In the genomic region with DNA sequence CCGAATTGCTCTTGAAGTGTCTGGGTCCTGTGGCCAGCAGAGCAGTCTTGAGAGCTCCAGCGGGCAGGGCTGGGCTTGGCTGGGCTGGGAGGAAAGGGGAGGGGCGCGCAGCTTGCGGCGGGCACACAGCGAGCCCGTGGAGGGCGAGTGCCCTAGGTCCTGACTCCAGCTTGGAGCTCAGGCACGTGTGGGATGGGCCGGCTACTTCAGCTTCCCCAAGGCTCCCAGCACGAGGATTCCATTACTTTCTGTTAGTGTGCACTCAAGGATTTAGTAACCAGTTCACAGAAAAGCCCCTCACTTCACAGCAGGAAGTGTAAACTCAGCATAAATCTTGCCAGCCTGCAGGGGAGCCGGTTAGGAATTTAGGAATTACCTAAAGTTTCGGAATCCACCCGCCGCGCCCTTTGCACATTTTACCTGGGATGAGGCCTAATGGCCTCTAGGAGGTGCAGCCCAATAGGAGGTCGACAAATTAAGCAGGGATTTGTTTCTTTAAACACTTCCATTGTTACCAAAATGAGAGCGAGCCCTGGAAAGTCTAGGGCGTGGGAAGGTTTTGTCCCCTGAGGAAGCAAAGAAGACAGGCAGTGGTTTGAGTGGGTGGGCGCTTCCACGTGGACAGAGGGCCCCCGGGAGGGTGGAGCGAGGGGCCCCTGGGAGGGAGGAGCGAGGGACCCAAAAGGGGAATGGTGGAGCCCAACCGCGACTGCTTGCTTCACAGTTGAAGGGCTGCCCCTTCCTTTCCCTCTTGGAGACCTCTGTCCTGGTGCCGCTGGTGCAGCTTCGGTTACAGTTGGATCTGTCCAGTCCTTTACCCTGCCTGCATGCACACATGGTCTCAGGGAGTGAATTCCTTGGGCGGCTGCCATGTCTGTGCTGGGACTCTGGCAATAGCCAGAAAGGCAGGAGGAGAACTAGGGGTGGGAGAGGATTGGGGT, we compare ENCODE assay signal across 8 cellular contexts.
DNase-seq lines count a peak whose midpoint lies in the region; ATAC-seq, FAIRE-seq and TF ChIP-seq lines count a peak whose summit lies in the region.

No MANE protein-coding gene starts in this region.

- H3K4me3 ChIP-seq in HUES48 (ENCODE audit: low read depth, low read length) (peak overlapping the region; percentile 56), mammary epithelial cell (replicated peaks in 1 of 3; ENCODE audit: insufficient read depth in 1 of 3, low read depth in 2 of 3, low read length in 3 of 3) (peak overlapping the region in 2 of 3 experiments; percentile 15 to 32), kidney (ENCODE audit: low read length in 2 of 2) (peak overlapping the region; percentile 12 to 51), smooth muscle cell (peak overlapping the region; percentile 37)

- H2AFZ ChIP-seq in mammary epithelial cell (ENCODE audit: low read depth, low read length) (peak overlapping the region; percentile 89), smooth muscle cell (ENCODE audit: low read depth) (peak overlapping the region; percentile 79)

- H3K27me3 ChIP-seq in HUES48 (ENCODE audit: control insufficient read depth, insufficient read depth, low read length): peaks cover 43% of the 10 kb centered on the region
- no peaks in the 10 kb centered on the region for H3K27me3 ChIP-seq in mammary epithelial cell (ENCODE audit: insufficient read depth, low read length)
- H3K27me3 ChIP-seq in smooth muscle cell (ENCODE audit: low read depth): no peaks in the 10 kb centered on the region

- dilution Hi-C loops in mammary epithelial cell (cut with HindIII; ENCODE audit: low sequenced_read_pairs): no loop called here

- no peaks in the 10 kb centered on the region for H3K9me3 ChIP-seq in HUES48 (ENCODE audit: control insufficient read depth, insufficient read depth, low read length)
- H3K9me3 ChIP-seq in mammary epithelial cell (replicated peaks; ENCODE audit: insufficient read depth, low read length): no peaks in the 10 kb centered on the region
- H3K9me3 ChIP-seq in kidney (ENCODE audit: control insufficient read depth in 1 of 2, low read length in 2 of 2): no peaks in the 10 kb centered on the region
- no peaks in the 10 kb centered on the region for H3K9me3 ChIP-seq in smooth muscle cell (replicated peaks; ENCODE audit: low read depth)

- H3F3A ChIP-seq in smooth muscle cell (ENCODE audit: low read depth): no peaks in the 10 kb centered on the region

- no peak for FAIRE-seq in kidney (lab: Jason Lieb, UNC)

- H3K9ac ChIP-seq in HUES48 (ENCODE audit: low read depth, low read length): peak overlapping the region; percentile 25; the same call in 1 of the 2 replicates
- H3K9ac ChIP-seq in mammary epithelial cell (ENCODE audit: insufficient read depth, low read length): no peak overlapping the region
- H3K9ac ChIP-seq in kidney (ENCODE audit: low read length in 2 of 2): no peak overlapping the region
- H3K9ac ChIP-seq in smooth muscle cell (ENCODE audit: low read depth): no peak overlapping the region

- no peak for ATAC-seq in HG02798 (IDR thresholded peaks at IDR 0.05; ENCODE audit: poor library complexity, unreplicated experiment)

- intact Hi-C loops in mammary epithelial cell (cut with micrococcal nuclease): loop anchor here (2.0 to 5.0 kb wide), 2 partner anchors 152 to 238 kb away; no protein-coding TSS in a partner anchor
- intact Hi-C loops in kidney (cut with DNase I): no loop called here

- 35% methylated on average over 20 of the region's 30 CpGs for WGBS in mammary epithelial cell (ENCODE audit: low coverage, missing lambda C conversion rate)
- WGBS in smooth muscle cell (ENCODE audit: low lambda C conversion rate): 12% methylated on average over 25 of the region's 30 CpGs

- H3K4me1 ChIP-seq in HUES48 (ENCODE audit: control insufficient read depth, insufficient read depth, low read length) (peaks cover 14% of the 10 kb centered on the region), mammary epithelial cell (ENCODE audit: insufficient read depth, low read length) (peaks cover 5% of the 10 kb centered on the region), kidney (ENCODE audit: control insufficient read depth in 1 of 2, insufficient read depth in 1 of 2, low read depth in 1 of 2, low read length in 2 of 2) (peaks cover 0 to 5% of the 10 kb centered on the region in 2 donors), smooth muscle cell (ENCODE audit: low read depth) (peaks cover 21% of the 10 kb centered on the region)

- in situ Hi-C loops in mammary epithelial cell (cut with MboI; ENCODE audit: low sequenced_read_pairs in 2 of 2): no loop called here

- H3K36me3 ChIP-seq in HUES48 (ENCODE audit: control insufficient read depth, insufficient read depth, low read length) (no peaks in the 10 kb centered on the region), mammary epithelial cell (ENCODE audit: insufficient read depth, low read length) (no peaks in the 10 kb centered on the region), kidney (ENCODE audit: control insufficient read depth in 1 of 2, insufficient read depth in 2 of 2, low read length in 2 of 2) (no peaks in the 10 kb centered on the region), smooth muscle cell (ENCODE audit: low read depth) (no peaks in the 10 kb centered on the region)

- BruUV-seq in mammary epithelial cell (replicated peaks; lab: Mats Ljungman, UMichigan): no TSS peak

- no peaks in the 10 kb centered on the region for H3K79me2 ChIP-seq in mammary epithelial cell (ENCODE audit: insufficient read depth, low read length)
- no peaks in the 10 kb centered on the region for H3K79me2 ChIP-seq in smooth muscle cell (ENCODE audit: low read depth)

- H3K27ac ChIP-seq in HUES48 (ENCODE audit: low read depth, low read length) (peak overlapping the region; percentile 57), mammary epithelial cell (ENCODE audit: insufficient read depth, low read depth, low read length) (no peak overlapping the region), kidney (ENCODE audit: low read depth in 2 of 2, low read length in 2 of 2) (no peak overlapping the region), smooth muscle cell (ENCODE audit: low read depth) (no peak overlapping the region)

- H3K4me2 ChIP-seq in mammary epithelial cell (ENCODE audit: insufficient read depth, low read depth, low read length) (peak overlapping the region; percentile 76), smooth muscle cell (peak overlapping the region; percentile 72)

- CTCF ChIA-PET in mammary epithelial cell (lab: Charles Lee; ENCODE audit: low non-redundant PET): no interaction called here

- peak; percentile 19 to 50 for TF ChIP-seq CTCF in mammary epithelial cell (conservative IDR thresholded peaks at IDR 0.05 in 1 of 2, IDR thresholded peaks at IDR 0.05 in 1 of 2; ENCODE audit: extremely low read depth in 1 of 2, insufficient read depth in 1 of 2, low read depth in 1 of 2, low read length in 2 of 2)
- TF ChIP-seq CTCF in kidney (IDR thresholded peaks at IDR 0.05; ENCODE audit: borderline replicate concordance, extremely low read depth, insufficient read depth): no peak
- TF ChIP-seq CTCF in smooth muscle cell (IDR thresholded peaks at IDR 0.05; ENCODE audit: borderline replicate concordance, insufficient read depth, poor library complexity, severe bottlenecking): no peak

- H4K20me1 ChIP-seq in mammary epithelial cell (ENCODE audit: insufficient read depth, low read length) (no peaks in the 10 kb centered on the region), smooth muscle cell (ENCODE audit: low read depth) (no peaks in the 10 kb centered on the region)

- no peak for DNase-seq in mammary epithelial cell
- DNase-seq in kidney: peak; percentile 87
- DNase-seq in smooth muscle cell (lab: John Stamatoyannopoulos, UW; ENCODE audit: unreplicated experiment): no peak
- DNase-seq in A172 (ENCODE audit: low spot score): no peak
- DNase-seq in NCI-H2171 (lab: John Stamatoyannopoulos, UW): no peak
- DNase-seq in NCI-H345 treated with DMSO at 0.1 percent for 48 hours (lab: John Stamatoyannopoulos, UW; ENCODE audit: unreplicated experiment): no peak

Comparison
In these comparisons a context has a peak if more than half of its experiments do, and no peak if none do; other contexts are left out.
1. CTCF ChIP-seq: peak in mammary epithelial cell (2 of 2); none in kidney (single experiment) and smooth muscle cell (single experiment).
2. Peak in every context shown above with its lines, with median percentiles within 50 percentile points of each other: H3K4me3 ChIP-seq.